2 cellular contexts compared by ENCODE assay signal in the genomic region with DNA sequence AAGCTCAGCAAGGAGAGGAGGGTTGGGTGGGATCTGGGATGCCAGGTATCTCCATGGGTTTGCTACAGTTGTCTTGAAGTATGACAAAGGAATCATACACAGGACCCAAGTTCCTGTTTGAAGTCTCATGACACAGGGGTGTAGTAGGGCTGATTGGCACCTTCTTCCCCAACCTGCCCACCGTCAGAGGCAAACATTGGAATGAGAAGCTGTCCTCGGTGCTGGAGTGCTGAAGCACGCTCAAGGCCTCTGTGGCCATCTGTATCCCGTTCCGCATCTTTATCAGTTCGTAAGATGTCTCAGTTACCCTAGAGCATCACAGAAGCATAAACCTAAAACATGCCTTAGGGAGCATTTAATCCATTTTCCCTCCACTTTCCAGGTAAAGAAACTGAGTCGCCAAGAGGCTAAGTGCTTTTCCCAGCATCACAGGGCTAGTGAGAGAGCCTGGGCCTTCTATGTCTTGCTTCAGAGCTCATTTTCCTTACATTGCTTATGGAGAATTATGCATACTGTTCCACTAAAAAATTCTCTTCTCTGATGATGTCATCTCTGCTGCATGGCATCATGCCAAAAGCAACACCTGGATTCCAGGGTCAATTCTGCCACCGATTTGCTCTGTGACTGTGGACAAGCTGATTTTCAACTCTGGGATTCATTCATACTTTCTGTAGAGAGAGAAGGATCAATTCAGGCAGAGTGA.
TF ChIP-seq lines count a peak whose summit lies in the region.

No MANE protein-coding gene starts in this region.

TF ChIP-seq in HepG2, 621 proteins besides CTCF, POLR2A, EP300 and RAD21:
- TF ChIP-seq ZNF768 (CRISPR knock-in tag; IDR thresholded peaks at IDR 0.05) (no peak), ATF7 (IDR thresholded peaks at IDR 0.05) (peak; percentile 86), ATF7 (CRISPR knock-in tag; IDR thresholded peaks at IDR 0.05) (no peak), DPF2 (CRISPR knock-in tag; IDR thresholded peaks at IDR 0.05; ENCODE audit: borderline replicate concordance, low read depth) (no peak)
- TF ChIP-seq, protein P1, sequence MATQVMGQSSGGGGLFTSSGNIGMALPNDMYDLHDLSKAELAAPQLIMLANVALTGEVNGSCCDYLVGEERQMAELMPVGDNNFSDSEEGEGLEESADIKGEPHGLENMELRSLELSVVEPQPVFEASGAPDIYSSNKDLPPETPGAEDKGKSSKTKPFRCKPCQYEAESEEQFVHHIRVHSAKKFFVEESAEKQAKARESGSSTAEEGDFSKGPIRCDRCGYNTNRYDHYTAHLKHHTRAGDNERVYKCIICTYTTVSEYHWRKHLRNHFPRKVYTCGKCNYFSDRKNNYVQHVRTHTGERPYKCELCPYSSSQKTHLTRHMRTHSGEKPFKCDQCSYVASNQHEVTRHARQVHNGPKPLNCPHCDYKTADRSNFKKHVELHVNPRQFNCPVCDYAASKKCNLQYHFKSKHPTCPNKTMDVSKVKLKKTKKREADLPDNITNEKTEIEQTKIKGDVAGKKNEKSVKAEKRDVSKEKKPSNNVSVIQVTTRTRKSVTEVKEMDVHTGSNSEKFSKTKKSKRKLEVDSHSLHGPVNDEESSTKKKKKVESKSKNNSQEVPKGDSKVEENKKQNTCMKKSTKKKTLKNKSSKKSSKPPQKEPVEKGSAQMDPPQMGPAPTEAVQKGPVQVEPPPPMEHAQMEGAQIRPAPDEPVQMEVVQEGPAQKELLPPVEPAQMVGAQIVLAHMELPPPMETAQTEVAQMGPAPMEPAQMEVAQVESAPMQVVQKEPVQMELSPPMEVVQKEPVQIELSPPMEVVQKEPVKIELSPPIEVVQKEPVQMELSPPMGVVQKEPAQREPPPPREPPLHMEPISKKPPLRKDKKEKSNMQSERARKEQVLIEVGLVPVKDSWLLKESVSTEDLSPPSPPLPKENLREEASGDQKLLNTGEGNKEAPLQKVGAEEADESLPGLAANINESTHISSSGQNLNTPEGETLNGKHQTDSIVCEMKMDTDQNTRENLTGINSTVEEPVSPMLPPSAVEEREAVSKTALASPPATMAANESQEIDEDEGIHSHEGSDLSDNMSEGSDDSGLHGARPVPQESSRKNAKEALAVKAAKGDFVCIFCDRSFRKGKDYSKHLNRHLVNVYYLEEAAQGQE (IDR thresholded peaks at IDR 0.05; ENCODE audit: borderline replicate concordance in 1 of 2, low read depth in 1 of 2, low read length in 2 of 2) = peak; percentile 4 to 55; a peak in 3 of 4 replicates

TF ChIP-seq in GM12878, 131 proteins besides CTCF, POLR2A, EP300 and RAD21:
- no peak for TF ChIP-seq MEF2A (IDR thresholded peaks at IDR 0.05; ENCODE audit: insufficient read depth, low read depth, low read length)
- TF ChIP-seq, protein P1 (IDR thresholded peaks at IDR 0.05; ENCODE audit: low read depth, low read length) = peak; percentile 38; the same call in 1 of the 2 replicates
